19 cellular contexts compared by ENCODE assay signal in the genomic region with DNA sequence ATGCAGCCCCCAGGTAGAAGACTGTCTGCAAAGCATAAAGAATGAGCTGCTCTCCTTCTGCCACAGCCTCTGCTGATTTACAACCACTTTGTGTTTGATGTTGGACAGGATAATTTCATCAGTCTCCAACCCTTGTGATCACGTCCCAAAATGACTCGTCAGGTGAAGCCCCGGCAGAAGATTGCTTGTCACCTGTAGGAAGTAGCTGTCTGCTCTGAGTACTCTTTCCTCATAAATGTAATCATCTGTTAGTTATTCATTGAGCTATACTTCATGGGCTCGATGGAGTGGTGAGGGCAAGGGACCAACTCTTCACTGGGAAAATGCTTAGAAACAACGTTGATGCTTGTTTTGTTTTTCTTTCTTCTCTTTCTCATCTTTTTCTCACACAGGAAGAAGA.
"Had no signal": no experiment of that assay in that cellular context is flagged by ENCODE, and none has a peak within 500 bp of the region (broad histone marks: within the 10 kb centered on the region; RNA-seq: fewer than 3 reads in every experiment).

No MANE protein-coding gene starts in this region.

- H3K36me3 ChIP-seq: esophagus squamous epithelium, stomach, thoracic aorta, transverse colon had no signal

- DNase-seq: cortex of kidney; dorsolateral prefrontal cortex; effector CD8-positive, alpha-beta T cell; esophagus squamous epithelium; foreskin fibroblast; immature natural killer cell; kidney; mammary epithelial cell; naive thymus-derived CD8-positive, alpha-beta T cell; posterior cingulate gyrus; stimulated activated CD4-positive, alpha-beta T cell treated with anti-CD3 and anti-CD28 coated beads, Interleukin-2, amount 100 ng/mL, for 24 hours; stimulated activated CD4-positive, alpha-beta T cell treated with anti-CD3 and anti-CD28 coated beads, Interleukin-4, amount 100 ng/mL, for 4 hours; stimulated activated naive B cell treated with anti-CD40 and anti-IgM and Interleukin-4, amounts not matched to agents 10 μg/mL and 1 μg/mL and 100 μg/mL, for 72 hours; stomach; substantia nigra; transverse colon had no signal

- H3K27me3 ChIP-seq: esophagus squamous epithelium, stomach, transverse colon had no signal

- H3K4me3 ChIP-seq: dorsolateral prefrontal cortex, esophagus squamous epithelium, stomach, thoracic aorta, transverse colon had no signal

- ATAC-seq: left lobe of liver; naive thymus-derived CD8-positive, alpha-beta T cell; sciatic nerve; stimulated activated naive B cell treated with anti-CD40 and anti-IgM and Interleukin-4, amounts not matched to agents 10 μg/mL and 1 μg/mL and 100 μg/mL, for 72 hours had no signal

- H3K9me3 ChIP-seq: esophagus squamous epithelium, stomach, thoracic aorta, transverse colon had no signal

- H3K27ac ChIP-seq: dorsolateral prefrontal cortex, esophagus squamous epithelium, stomach, thoracic aorta had no signal
